3 cellular contexts compared by ENCODE assay signal in genomic region chr15:53802672-53803071, GRCh38.
TF ChIP-seq lines count a peak whose summit lies in the region.

No MANE protein-coding gene starts in this region.

TF ChIP-seq in A549, 52 proteins besides CTCF, POLR2A, EP300 and RAD21:
- TF ChIP-seq HMGXB4 (CRISPR knock-in tag; IDR thresholded peaks at IDR 0.05; ENCODE audit: borderline replicate concordance) (no peak), RARB (CRISPR knock-in tag; IDR thresholded peaks at IDR 0.05) (no peak), CHD4 (IDR thresholded peaks at IDR 0.05; ENCODE audit: borderline replicate concordance) (no peak), USF2 (IDR thresholded peaks at IDR 0.05) (no peak), MAFK (IDR thresholded peaks at IDR 0.05; ENCODE audit: partially characterized antibody) (peak; percentile 77), HOXA7 (CRISPR knock-in tag; IDR thresholded peaks at IDR 0.05) (no peak), HOXB5 (CRISPR knock-in tag; IDR thresholded peaks at IDR 0.05) (no peak)

TF ChIP-seq in IMR-90, 13 proteins besides CTCF, POLR2A, EP300 and RAD21:
- TF ChIP-seq MAZ (IDR thresholded peaks at IDR 0.05; ENCODE audit: borderline replicate concordance, low read depth, low read length) (no peak), NFE2L2 (IDR thresholded peaks at IDR 0.05; ENCODE audit: low read depth, low read length) (no peak), MAFK (IDR thresholded peaks at IDR 0.05; ENCODE audit: low read depth, low read length) (peak; percentile 88), FOS (IDR thresholded peaks at IDR 0.05; ENCODE audit: low read depth, low read length) (no peak)
TF ChIP-seq in IMR-90: peak in this region for 1.

TF ChIP-seq in H1, 55 proteins besides CTCF, POLR2A, EP300 and RAD21:
- TF ChIP-seq ZNF274 (IDR thresholded peaks at IDR 0.05; ENCODE audit: borderline replicate concordance, extremely low read depth, low read length) = no peak
- peak; percentile 17; the same call in 1 of the 2 replicates for TF ChIP-seq MAFK (IDR thresholded peaks at IDR 0.05; ENCODE audit: low read depth, low read length)
- no peak for TF ChIP-seq CHD2 (IDR thresholded peaks at IDR 0.05; ENCODE audit: low read length)
- TF ChIP-seq HDAC6 (IDR thresholded peaks at IDR 0.05; ENCODE audit: low read depth, low read length) = no peak
